Comparison of ENCODE assay signal across 9 cellular contexts in genomic region chr9:131627326-131627845, GRCh38.
A peak's percentile ranks its signal among the peaks of the same experiment; 100 is the strongest.
DNase-seq lines count a peak whose midpoint lies in the region; ATAC-seq and TF ChIP-seq lines count a peak whose summit lies in the region.
"Had no signal": no experiment of that assay in that cellular context is flagged by ENCODE, and none has a peak within 500 bp of the region (broad histone marks: within the 10 kb centered on the region; RNA-seq: fewer than 3 reads in every experiment).

No MANE protein-coding gene starts in this region.

- peaks cover 25 to 50% of the 10 kb centered on the region in 2 donors for H3K36me3 ChIP-seq in ascending aorta

- no peak for DNase-seq in activated CD8-positive, alpha-beta memory T cell treated with anti-CD3 and anti-CD28 coated beads, Interleukin-2, amount 10 ng/mL, durations not matched to agents 7 days and 5 days
- no peak for DNase-seq in activated CD8-positive, alpha-beta memory T cell treated with anti-CD3 and anti-CD28 coated beads for 24 hours
- DNase-seq in T-helper 17 cell, result no peak
- DNase-seq in fibroblast of mammary gland (ENCODE audit: low read depth), result peak; percentile 31
- no peak for DNase-seq in foreskin melanocyte
- no peak for DNase-seq in ascending aorta (ENCODE audit: low spot score in 2 of 2)

- no peak for ATAC-seq in activated CD8-positive, alpha-beta memory T cell treated with anti-CD3 and anti-CD28 coated beads, Interleukin-2, amount 10 ng/mL, durations not matched to agents 7 days and 5 days
- ATAC-seq in T-helper 17 cell, result peak; percentile 6
- ATAC-seq in stimulated activated memory B cell treated with anti-CD40 and anti-IgM and Interleukin-4, amounts not matched to agents 10 μg/mL and 1 μg/mL and 100 μg/mL, for 72 hours, result no peak
- no peak for ATAC-seq in HG02884 (IDR thresholded peaks at IDR 0.05; ENCODE audit: unreplicated experiment)

- peaks cover 67% of the 10 kb centered on the region for H3K36me3 Mint-ChIP-seq in activated CD8-positive, alpha-beta memory T cell treated with anti-CD3 and anti-CD28 coated beads, Interleukin-2, amount 10 ng/mL, durations not matched to agents 7 days and 5 days
- no peaks in the 10 kb centered on the region for H3K36me3 Mint-ChIP-seq in T-helper 17 cell (ENCODE audit: low read depth)
- H3K36me3 Mint-ChIP-seq in stimulated activated memory B cell treated with anti-CD40 and anti-IgM and Interleukin-4, amounts not matched to agents 10 μg/mL and 1 μg/mL and 100 μg/mL, for 72 hours, result peaks cover 86% of the 10 kb centered on the region

- CTCF ChIA-PET in activated CD8-positive, alpha-beta memory T cell treated with anti-CD3 and anti-CD28 coated beads, Interleukin-2, amount 10 ng/mL, durations not matched to agents 7 days and 5 days (lab: Charles Lee), result interaction anchor here (1.0 to 3.9 kb wide), 13 partner anchors 16 to 278 kb away, joined by 3 to 29 read pairs (median 13); partner anchors contain the start of gene RAPGEF1

- no peaks in the 10 kb centered on the region for H3K27me3 Mint-ChIP-seq in activated CD8-positive, alpha-beta memory T cell treated with anti-CD3 and anti-CD28 coated beads, Interleukin-2, amount 10 ng/mL, durations not matched to agents 7 days and 5 days
- H3K27me3 Mint-ChIP-seq in T-helper 17 cell, result no peaks in the 10 kb centered on the region
- H3K27me3 Mint-ChIP-seq in stimulated activated memory B cell treated with anti-CD40 and anti-IgM and Interleukin-4, amounts not matched to agents 10 μg/mL and 1 μg/mL and 100 μg/mL, for 72 hours, result no peaks in the 10 kb centered on the region

- H3K27ac ChIP-seq in ascending aorta, result no peak overlapping the region
- H3K27ac ChIP-seq: C4-2B had no signal

- H3K27me3 ChIP-seq in ascending aorta, result no peaks in the 10 kb centered on the region

- H3K4me1 Mint-ChIP-seq in activated CD8-positive, alpha-beta memory T cell treated with anti-CD3 and anti-CD28 coated beads, Interleukin-2, amount 10 ng/mL, durations not matched to agents 7 days and 5 days, result peaks cover 82% of the 10 kb centered on the region
- H3K4me1 Mint-ChIP-seq in T-helper 17 cell, result peaks cover 30% of the 10 kb centered on the region
- H3K4me1 Mint-ChIP-seq in stimulated activated memory B cell treated with anti-CD40 and anti-IgM and Interleukin-4, amounts not matched to agents 10 μg/mL and 1 μg/mL and 100 μg/mL, for 72 hours, result peaks cover 85% of the 10 kb centered on the region

- no peak overlapping the region for H3K4me3 ChIP-seq in fibroblast of mammary gland (ENCODE audit: control insufficient read depth, low read depth, low read length)
- no peak overlapping the region for H3K4me3 ChIP-seq in ascending aorta

- H3K4me1 ChIP-seq in ascending aorta, result peaks cover 0 to 6% of the 10 kb centered on the region in 2 donors

- H3K27ac Mint-ChIP-seq in activated CD8-positive, alpha-beta memory T cell treated with anti-CD3 and anti-CD28 coated beads, Interleukin-2, amount 10 ng/mL, durations not matched to agents 7 days and 5 days, result peak overlapping the region; percentile 91
- peak overlapping the region; percentile 97 for H3K27ac Mint-ChIP-seq in T-helper 17 cell
- H3K27ac Mint-ChIP-seq in stimulated activated memory B cell treated with anti-CD40 and anti-IgM and Interleukin-4, amounts not matched to agents 10 μg/mL and 1 μg/mL and 100 μg/mL, for 72 hours, result peak overlapping the region; percentile 99

- H3K9me3 ChIP-seq in T-helper 17 cell (ENCODE audit: control insufficient read depth, low read length, poor library complexity, severe bottlenecking), result no peaks in the 10 kb centered on the region
- H3K9me3 ChIP-seq in ascending aorta, result no peaks in the 10 kb centered on the region

- intact Hi-C loops in ascending aorta (cut with DNase I), result no loop called here

- no peaks in the 10 kb centered on the region for H3K9me3 Mint-ChIP-seq in activated CD8-positive, alpha-beta memory T cell treated with anti-CD3 and anti-CD28 coated beads, Interleukin-2, amount 10 ng/mL, durations not matched to agents 7 days and 5 days (ENCODE audit: low read depth)
- no peaks in the 10 kb centered on the region for H3K9me3 Mint-ChIP-seq in stimulated activated memory B cell treated with anti-CD40 and anti-IgM and Interleukin-4, amounts not matched to agents 10 μg/mL and 1 μg/mL and 100 μg/mL, for 72 hours

- peak overlapping the region; percentile 53 for H3K4me3 Mint-ChIP-seq in activated CD8-positive, alpha-beta memory T cell treated with anti-CD3 and anti-CD28 coated beads, Interleukin-2, amount 10 ng/mL, durations not matched to agents 7 days and 5 days
- H3K4me3 Mint-ChIP-seq in T-helper 17 cell, result peak overlapping the region; percentile 67
- peak overlapping the region; percentile 80 for H3K4me3 Mint-ChIP-seq in stimulated activated memory B cell treated with anti-CD40 and anti-IgM and Interleukin-4, amounts not matched to agents 10 μg/mL and 1 μg/mL and 100 μg/mL, for 72 hours

- no peak for TF ChIP-seq CTCF in fibroblast of mammary gland (conservative IDR thresholded peaks at IDR 0.05; ENCODE audit: control insufficient read depth, insufficient read depth, low read depth, low read length)
- TF ChIP-seq CTCF in ascending aorta (IDR thresholded peaks at IDR 0.05), result no peak
